13 cellular contexts compared by ENCODE assay signal in genomic region chr11:118175031-118175531, GRCh38. TPM values are rescaled to one million over a fixed set of nuclear protein-coding genes. Genes with fewer than 3 reads are reported as not detected.
DNase-seq lines count a peak whose midpoint lies in the region; ATAC-seq, FAIRE-seq and TF ChIP-seq lines count a peak whose summit lies in the region.
"Had no signal": no experiment of that assay in that cellular context is flagged by ENCODE, and none has a peak within 500 bp of the region (broad histone marks: within the 10 kb centered on the region; RNA-seq: fewer than 3 reads in every experiment).

No MANE protein-coding gene starts in this region.

- intact Hi-C loops in Right ventricle myocardium inferior (cut with DNase I), result no loop called here
- intact Hi-C loops in cardiac septum (cut with DNase I), result loop anchor here (1.0 kb wide), 1 partner anchor 20 kb away; no protein-coding TSS in a partner anchor
- intact Hi-C loops in HepG2 (cut with micrococcal nuclease; ENCODE audit: unreplicated experiment), result no loop called here

- WGBS in HepG2 (ENCODE audit: low lambda C conversion rate), result 4% methylated on average over 7 of the region's 7 CpGs

- no peak overlapping the region for H3K27ac ChIP-seq in HepG2 (ENCODE audit: extremely low read length, insufficient read depth, low read length)

- DNase-seq in Right ventricle myocardium inferior (ENCODE audit: missing footprints), result no peak
- no peak for DNase-seq in cardiac septum (ENCODE audit: low spot score)
- peak; percentile 15 for DNase-seq in choroid plexus epithelial cell (ENCODE audit: low read depth)
- peak; percentile 83 for DNase-seq in HepG2 (ENCODE audit: low spot score)
- no peak for DNase-seq in NCI-H1092 (lab: John Stamatoyannopoulos, UW)
- no peak for DNase-seq in NK-92 treated with Interleukin-12 subunit alpha and Interleukin-12 subunit beta, amount 100 ng/mL, for 24 hours (lab: John Stamatoyannopoulos, UW)
- no peak for DNase-seq in COR-L47 (lab: John Stamatoyannopoulos, UW)
- DNase-seq: activated T-cell treated with anti-CD3 and anti-CD28 coated beads, Interleukin-2, amount 50 U/mL, for 24 hours; dermis blood vessel endothelial cell; sigmoid colon had no signal

- peak; percentile 70 for ATAC-seq in Right ventricle myocardium inferior
- ATAC-seq in HepG2, result peak; percentile 52
- no peak for ATAC-seq in GM21528 (IDR thresholded peaks at IDR 0.05; ENCODE audit: low FRiP score, unreplicated experiment)

- H3K27me3 ChIP-seq in HepG2 (ENCODE audit: control insufficient read depth in 1 of 2, insufficient read depth in 2 of 2, low read length in 2 of 2), result peaks cover 1 to 30% of the 10 kb centered on the region in 2 experiments; a peak in 3 of 5 replicates

- CTCF ChIA-PET in HepG2 (lab: Yijun Ruan, JAX; ENCODE audit: low intra/inter-chr PET ratio, low total read pairs), result interaction anchor here (0.6 kb wide), 1 partner anchor 113 kb away, joined by 3 read pairs; no protein-coding TSS in a partner anchor

- peak overlapping the region; percentile 62 for H3K4me2 ChIP-seq in HepG2 (ENCODE audit: low read depth, low read length)

- no peak for TF ChIP-seq RAD21 in HepG2 (CRISPR knock-in tag; IDR thresholded peaks at IDR 0.05)

- no peak overlapping the region for H3K9ac ChIP-seq in HepG2 (ENCODE audit: insufficient read depth, low read depth, low read length)

- no peaks in the 10 kb centered on the region for H4K20me1 ChIP-seq in HepG2 (ENCODE audit: insufficient read depth, low read length)

- peak overlapping the region; percentile 6 for H2AFZ ChIP-seq in HepG2 (ENCODE audit: low read length)

- H3K9me3 ChIP-seq in HepG2 (ENCODE audit: low read length), result no peaks in the 10 kb centered on the region
- H3K9me3 ChIP-seq: sigmoid colon had no signal

- TF ChIP-seq POLR2A in HepG2 (IDR thresholded peaks at IDR 0.05; ENCODE audit: insufficient read depth in 1 of 2, low read depth in 2 of 2, low read length in 2 of 2), result no peak

- H3K4me3 ChIP-seq in choroid plexus epithelial cell (ENCODE audit: low read depth, low read length) (no peak overlapping the region), HepG2 (replicated peaks in 1 of 3; ENCODE audit: insufficient read depth in 1 of 3, low read depth in 2 of 3, low read length in 3 of 3) (0 out of 6 replicates have a peak overlapping the region, but pooled peaks of 1 of the 3 experiments have one; percentile 7)

- FAIRE-seq in HepG2 (lab: Jason Lieb, UNC), result peak; percentile 75

- no peak for TF ChIP-seq CTCF in choroid plexus epithelial cell (conservative IDR thresholded peaks at IDR 0.05; ENCODE audit: low read depth, low read length)
- TF ChIP-seq CTCF in HepG2 (CRISPR knock-in tag; IDR thresholded peaks at IDR 0.05), result no peak

- POLR2A ChIA-PET in HepG2 (lab: Yijun Ruan, JAX), result interaction anchor here (1.1 kb wide), 1 partner anchor 20 kb away, joined by 10 read pairs; no protein-coding TSS in a partner anchor

- H3K4me1 ChIP-seq in HepG2 (ENCODE audit: insufficient read depth, low read length), result peaks cover 40% of the 10 kb centered on the region

- in situ Hi-C loops in HepG2 (cut with HindIII; ENCODE audit: extremely low pct_ligation_motif_present, low pct_unique_long_range_greater_than_20kb), result no loop called here

- no TSS peak for BruUV-seq in HepG2 (replicated peaks; lab: Mats Ljungman, UMichigan)

- TF ChIP-seq EP300 in HepG2 (IDR thresholded peaks at IDR 0.05; ENCODE audit: low read depth in 2 of 2, low read length in 2 of 2) (peak in 1 of 2 experiments; percentile 23; a peak in 1 of 4 replicates), HepG2 (CRISPR knock-in tag; IDR thresholded peaks at IDR 0.05; ENCODE audit: borderline replicate concordance) (no peak)

- no peaks in the 10 kb centered on the region for H3K79me2 ChIP-seq in HepG2 (ENCODE audit: insufficient read depth, low read length)

- H3K36me3 ChIP-seq in HepG2 (replicated peaks in 1 of 2; ENCODE audit: control insufficient read depth in 1 of 2, insufficient read depth in 2 of 2, low read length in 2 of 2), result no peaks in the 10 kb centered on the region
- H3K36me3 ChIP-seq: sigmoid colon had no signal

RNA-seq across cellular contexts. Expression of gene SCN2B, which starts 1.4 kb away (rescaled TPM):
- total RNA-seq in Right ventricle myocardium inferior (18.3 TPM), cardiac septum (20.0 TPM), HepG2 (2016; rRNA removed; fragmentation: Illumina TruSeq; extraction: Trizol) (0.02 TPM in 1 of 2 replicates, not detected in the other)
- total RNA-seq in HepG2 (2016; cell fraction: cytosol; rRNA removed; fragmentation: Illumina TruSeq; extraction: Trizol; ENCODE audit: low read depth), result not detected in 2 replicates
- total RNA-seq in HepG2 (2016; cell fraction: insoluble cytoplasmic fraction; rRNA removed; fragmentation: Illumina TruSeq; extraction: Trizol), result 0.02 TPM in 1 of 2 replicates, not detected in the other
- total RNA-seq in HepG2 (2016; cell fraction: membrane; rRNA removed; fragmentation: Illumina TruSeq; extraction: Trizol), result not detected in 2 replicates
- not detected in 2 replicates for total RNA-seq in HepG2 (2016; cell fraction: nucleus; rRNA removed; fragmentation: Illumina TruSeq; extraction: Trizol)
- polyA plus RNA-seq in HepG2 (2011; rRNA removed), result 0.01 TPM in 2 replicates
- polyA plus RNA-seq in HepG2 (2011; cell fraction: cytosol; rRNA removed), result 0.01 and 0.03 TPM in 2 replicates
- polyA plus RNA-seq in HepG2 (2011; cell fraction: nucleus; rRNA removed), result 0.02 and 0.03 TPM in 2 replicates
- polyA plus RNA-seq in HepG2 (2012), result 0.03 TPM in 1 of 2 replicates, not detected in the other
- polyA plus RNA-seq in HepG2 (2016; cell fraction: cytosol; fragmentation: Illumina TruSeq; extraction: Trizol; ENCODE audit: low read depth), result not detected in 2 replicates
- polyA plus RNA-seq in HepG2 (2016; cell fraction: insoluble cytoplasmic fraction; fragmentation: Illumina TruSeq; extraction: Trizol; ENCODE audit: low read depth), result 0.03 TPM in 1 of 2 replicates, not detected in the other
- not detected in 2 replicates for polyA plus RNA-seq in HepG2 (2016; cell fraction: membrane; fragmentation: Illumina TruSeq; extraction: Trizol; ENCODE audit: low read depth)
- not detected in 2 replicates for polyA plus RNA-seq in HepG2 (2016; cell fraction: nucleus; fragmentation: Illumina TruSeq; extraction: Trizol; ENCODE audit: insufficient read depth, low read depth)
- not detected in 2 replicates for polyA minus RNA-seq in HepG2 (2011; rRNA and poly(A)+ RNA removed; ENCODE audit: low replicate concordance)
- polyA minus RNA-seq in HepG2 (2011; cell fraction: cytosol; rRNA and poly(A)+ RNA removed), result not detected in 2 replicates
- not detected in 2 replicates for polyA minus RNA-seq in HepG2 (2011; cell fraction: nucleus; rRNA and poly(A)+ RNA removed)
- total RNA-seq: T-helper 1 cell treated with Interleukin-12 subunit alpha and Interleukin-12 subunit beta and Interleukin-4 antibody, amounts not matched to agents 30 ng/mL and 1 ng/mL, for 36 hours had no signal

RNA-seq across cellular contexts. Expression of gene SCN4B, which starts 22.5 kb away (rescaled TPM):
- 12.6 TPM for total RNA-seq in Right ventricle myocardium inferior
- total RNA-seq in cardiac septum, result 17.0 TPM
- total RNA-seq in HepG2 (2016; rRNA removed; fragmentation: Illumina TruSeq; extraction: Trizol), result 0.04 TPM in 1 of 2 replicates, not detected in the other
- total RNA-seq in HepG2 (2016; cell fraction: cytosol; rRNA removed; fragmentation: Illumina TruSeq; extraction: Trizol; ENCODE audit: low read depth), result not detected in 2 replicates
- total RNA-seq in HepG2 (2016; cell fraction: insoluble cytoplasmic fraction; rRNA removed; fragmentation: Illumina TruSeq; extraction: Trizol), result 0.19 TPM in 1 of 2 replicates, not detected in the other
- total RNA-seq in HepG2 (2016; cell fraction: membrane; rRNA removed; fragmentation: Illumina TruSeq; extraction: Trizol), result 0.03 TPM in 1 of 2 replicates, not detected in the other
- total RNA-seq in HepG2 (2016; cell fraction: nucleus; rRNA removed; fragmentation: Illumina TruSeq; extraction: Trizol), result not detected in 2 replicates
- 0.29 and 0.38 TPM in 2 replicates for polyA plus RNA-seq in HepG2 (2011; rRNA removed)
- polyA plus RNA-seq in HepG2 (2011; cell fraction: cytosol; rRNA removed), result 0.13 and 0.19 TPM in 2 replicates
- 0.64 and 0.72 TPM in 2 replicates for polyA plus RNA-seq in HepG2 (2011; cell fraction: nucleus; rRNA removed)
- 0.07 TPM in 2 replicates for polyA plus RNA-seq in HepG2 (2012)
- not detected in 2 replicates for polyA plus RNA-seq in HepG2 (2016; cell fraction: cytosol; fragmentation: Illumina TruSeq; extraction: Trizol; ENCODE audit: low read depth)
- polyA plus RNA-seq in HepG2 (2016; cell fraction: insoluble cytoplasmic fraction; fragmentation: Illumina TruSeq; extraction: Trizol; ENCODE audit: low read depth), result 0.20 TPM in 1 of 2 replicates, not detected in the other
- polyA plus RNA-seq in HepG2 (2016; cell fraction: membrane; fragmentation: Illumina TruSeq; extraction: Trizol; ENCODE audit: low read depth), result 0.16 TPM in 1 of 2 replicates, not detected in the other
- polyA plus RNA-seq in HepG2 (2016; cell fraction: nucleus; fragmentation: Illumina TruSeq; extraction: Trizol; ENCODE audit: insufficient read depth, low read depth), result 0.17 and 0.42 TPM in 2 replicates
- polyA minus RNA-seq in HepG2 (2011; rRNA and poly(A)+ RNA removed; ENCODE audit: low replicate concordance), result 0.18 TPM in 1 of 2 replicates, not detected in the other
- not detected in 2 replicates for polyA minus RNA-seq in HepG2 (2011; cell fraction: cytosol; rRNA and poly(A)+ RNA removed)
- 0.39 and 0.75 TPM in 2 replicates for polyA minus RNA-seq in HepG2 (2011; cell fraction: nucleus; rRNA and poly(A)+ RNA removed)
- total RNA-seq: dermis blood vessel endothelial cell had no signal

RNA-seq across cellular contexts. Expression of gene JAML, which starts 49.7 kb away (rescaled TPM):
- total RNA-seq in Right ventricle myocardium inferior (3.3 TPM), cardiac septum (5.4 TPM), HepG2 (2016; rRNA removed; fragmentation: Illumina TruSeq; extraction: Trizol) (3.3 and 3.8 TPM in 2 replicates)
- total RNA-seq in HepG2 (2016; cell fraction: cytosol; rRNA removed; fragmentation: Illumina TruSeq; extraction: Trizol; ENCODE audit: low read depth), result 0.71 and 0.97 TPM in 2 replicates
- 3.7 and 4.6 TPM in 2 replicates for total RNA-seq in HepG2 (2016; cell fraction: insoluble cytoplasmic fraction; rRNA removed; fragmentation: Illumina TruSeq; extraction: Trizol)
- total RNA-seq in HepG2 (2016; cell fraction: membrane; rRNA removed; fragmentation: Illumina TruSeq; extraction: Trizol), result 1.8 and 1.9 TPM in 2 replicates
- 3.5 and 4.0 TPM in 2 replicates for total RNA-seq in HepG2 (2016; cell fraction: nucleus; rRNA removed; fragmentation: Illumina TruSeq; extraction: Trizol)
- 2.0 and 2.8 TPM in 2 replicates for polyA plus RNA-seq in HepG2 (2011; rRNA removed)
- 0.91 and 1.1 TPM in 2 replicates for polyA plus RNA-seq in HepG2 (2011; cell fraction: cytosol; rRNA removed)
- polyA plus RNA-seq in HepG2 (2011; cell fraction: nucleus; rRNA removed), result 8.0 and 9.7 TPM in 2 replicates
- polyA plus RNA-seq in HepG2 (2012), result 9.8 and 22.2 TPM in 2 replicates
- polyA plus RNA-seq in HepG2 (2016; cell fraction: cytosol; fragmentation: Illumina TruSeq; extraction: Trizol; ENCODE audit: low read depth), result 0.93 and 0.95 TPM in 2 replicates
- 2.7 and 4.1 TPM in 2 replicates for polyA plus RNA-seq in HepG2 (2016; cell fraction: insoluble cytoplasmic fraction; fragmentation: Illumina TruSeq; extraction: Trizol; ENCODE audit: low read depth)
- polyA plus RNA-seq in HepG2 (2016; cell fraction: membrane; fragmentation: Illumina TruSeq; extraction: Trizol; ENCODE audit: low read depth), result 1.4 and 1.7 TPM in 2 replicates
- polyA plus RNA-seq in HepG2 (2016; cell fraction: nucleus; fragmentation: Illumina TruSeq; extraction: Trizol; ENCODE audit: insufficient read depth, low read depth), result 5.7 and 5.9 TPM in 2 replicates
- polyA minus RNA-seq in HepG2 (2011; rRNA and poly(A)+ RNA removed; ENCODE audit: low replicate concordance), result 1.7 TPM in 1 of 2 replicates, not detected in the other
- polyA minus RNA-seq in HepG2 (2011; cell fraction: cytosol; rRNA and poly(A)+ RNA removed), result 0.44 and 0.59 TPM in 2 replicates
- polyA minus RNA-seq in HepG2 (2011; cell fraction: nucleus; rRNA and poly(A)+ RNA removed), result 6.0 and 6.1 TPM in 2 replicates
- polyA plus RNA-seq: AG04450 had no signal

Comparison
In these comparisons a context has a peak if more than half of its experiments do, and no peak if none do; other contexts are left out.
1. DNase-seq: peak in choroid plexus epithelial cell (single experiment) and HepG2 (single experiment); none in Right ventricle myocardium inferior (single experiment), cardiac septum (single experiment), NCI-H1092 (single experiment), NK-92 treated with Interleukin-12 subunit alpha and Interleukin-12 subunit beta, amount 100 ng/mL, for 24 hours (single experiment) and COR-L47 (single experiment).
2. RNA of gene SCN2B, which starts 1.4 kb away (total RNA-seq): 20.0 TPM in cardiac septum (single experiment) and 18.3 TPM in Right ventricle myocardium inferior (single experiment); 0.02 TPM in HepG2; every median in the first group is over 10 times any median in the second.
3. RNA of gene SCN4B, which starts 22.5 kb away (total RNA-seq): 17.0 TPM in cardiac septum (single experiment) and 12.6 TPM in Right ventricle myocardium inferior (single experiment); 0.03 to 0.19 TPM in HepG2; every median in the first group is over 10 times any median in the second.